ENCODE assay signal across 1 cellular context in the genomic region with DNA sequence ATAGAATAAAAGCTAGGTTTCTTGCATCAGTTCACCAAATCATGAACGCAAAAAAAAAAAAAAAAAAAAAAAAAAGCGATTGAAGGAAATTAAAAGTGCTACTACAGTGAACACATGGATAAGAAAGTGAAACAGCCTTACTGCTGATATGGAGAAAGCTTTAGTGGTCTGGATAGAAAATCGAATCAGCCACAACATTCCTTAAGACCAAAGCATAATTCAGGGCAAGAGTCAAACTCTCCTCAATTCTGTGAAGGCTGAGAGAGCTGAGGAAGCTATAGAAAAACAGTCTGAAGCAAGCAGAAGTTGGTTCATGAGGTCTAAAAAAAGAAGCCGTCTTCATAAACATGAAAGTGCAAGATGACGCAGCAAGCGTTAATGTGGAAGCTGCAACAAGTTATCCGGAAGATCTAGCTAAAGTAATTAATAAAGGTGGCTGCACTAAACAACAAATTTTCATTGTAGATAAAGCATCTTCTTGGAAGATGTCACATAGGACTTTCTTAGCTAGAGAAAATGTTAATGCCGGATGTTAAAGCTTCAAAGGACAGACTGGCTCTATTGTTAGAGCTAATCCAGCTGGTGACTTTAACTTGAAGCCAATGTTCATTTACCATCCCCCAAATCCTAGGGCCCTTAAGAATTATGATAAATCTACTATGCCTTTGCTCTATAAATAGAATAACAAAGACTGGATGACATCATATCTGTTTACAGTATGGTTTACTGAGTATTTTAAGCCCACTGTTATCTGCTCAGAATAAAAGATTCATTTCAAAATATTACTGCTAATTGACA.
TF ChIP-seq lines count a peak whose summit lies in the region.

No MANE protein-coding gene starts in this region.

TF ChIP-seq in GM12878, 131 proteins besides CTCF, POLR2A, EP300 and RAD21 (continued from another document):
- TF ChIP-seq, protein P1, sequence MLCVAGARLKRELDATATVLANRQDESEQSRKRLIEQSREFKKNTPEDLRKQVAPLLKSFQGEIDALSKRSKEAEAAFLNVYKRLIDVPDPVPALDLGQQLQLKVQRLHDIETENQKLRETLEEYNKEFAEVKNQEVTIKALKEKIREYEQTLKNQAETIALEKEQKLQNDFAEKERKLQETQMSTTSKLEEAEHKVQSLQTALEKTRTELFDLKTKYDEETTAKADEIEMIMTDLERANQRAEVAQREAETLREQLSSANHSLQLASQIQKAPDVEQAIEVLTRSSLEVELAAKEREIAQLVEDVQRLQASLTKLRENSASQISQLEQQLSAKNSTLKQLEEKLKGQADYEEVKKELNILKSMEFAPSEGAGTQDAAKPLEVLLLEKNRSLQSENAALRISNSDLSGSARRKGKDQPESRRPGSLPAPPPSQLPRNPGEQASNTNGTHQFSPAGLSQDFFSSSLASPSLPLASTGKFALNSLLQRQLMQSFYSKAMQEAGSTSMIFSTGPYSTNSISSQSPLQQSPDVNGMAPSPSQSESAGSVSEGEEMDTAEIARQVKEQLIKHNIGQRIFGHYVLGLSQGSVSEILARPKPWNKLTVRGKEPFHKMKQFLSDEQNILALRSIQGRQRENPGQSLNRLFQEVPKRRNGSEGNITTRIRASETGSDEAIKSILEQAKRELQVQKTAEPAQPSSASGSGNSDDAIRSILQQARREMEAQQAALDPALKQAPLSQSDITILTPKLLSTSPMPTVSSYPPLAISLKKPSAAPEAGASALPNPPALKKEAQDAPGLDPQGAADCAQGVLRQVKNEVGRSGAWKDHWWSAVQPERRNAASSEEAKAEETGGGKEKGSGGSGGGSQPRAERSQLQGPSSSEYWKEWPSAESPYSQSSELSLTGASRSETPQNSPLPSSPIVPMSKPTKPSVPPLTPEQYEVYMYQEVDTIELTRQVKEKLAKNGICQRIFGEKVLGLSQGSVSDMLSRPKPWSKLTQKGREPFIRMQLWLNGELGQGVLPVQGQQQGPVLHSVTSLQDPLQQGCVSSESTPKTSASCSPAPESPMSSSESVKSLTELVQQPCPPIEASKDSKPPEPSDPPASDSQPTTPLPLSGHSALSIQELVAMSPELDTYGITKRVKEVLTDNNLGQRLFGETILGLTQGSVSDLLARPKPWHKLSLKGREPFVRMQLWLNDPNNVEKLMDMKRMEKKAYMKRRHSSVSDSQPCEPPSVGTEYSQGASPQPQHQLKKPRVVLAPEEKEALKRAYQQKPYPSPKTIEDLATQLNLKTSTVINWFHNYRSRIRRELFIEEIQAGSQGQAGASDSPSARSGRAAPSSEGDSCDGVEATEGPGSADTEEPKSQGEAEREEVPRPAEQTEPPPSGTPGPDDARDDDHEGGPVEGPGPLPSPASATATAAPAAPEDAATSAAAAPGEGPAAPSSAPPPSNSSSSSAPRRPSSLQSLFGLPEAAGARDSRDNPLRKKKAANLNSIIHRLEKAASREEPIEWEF (IDR thresholded peaks at IDR 0.05; ENCODE audit: insufficient replicate concordance, low read depth, low read length) = no peak
- TF ChIP-seq ZNF384 (IDR thresholded peaks at IDR 0.05; ENCODE audit: borderline replicate concordance, low read depth, low read length) = peak; percentile 73
- TF ChIP-seq, protein P2, sequence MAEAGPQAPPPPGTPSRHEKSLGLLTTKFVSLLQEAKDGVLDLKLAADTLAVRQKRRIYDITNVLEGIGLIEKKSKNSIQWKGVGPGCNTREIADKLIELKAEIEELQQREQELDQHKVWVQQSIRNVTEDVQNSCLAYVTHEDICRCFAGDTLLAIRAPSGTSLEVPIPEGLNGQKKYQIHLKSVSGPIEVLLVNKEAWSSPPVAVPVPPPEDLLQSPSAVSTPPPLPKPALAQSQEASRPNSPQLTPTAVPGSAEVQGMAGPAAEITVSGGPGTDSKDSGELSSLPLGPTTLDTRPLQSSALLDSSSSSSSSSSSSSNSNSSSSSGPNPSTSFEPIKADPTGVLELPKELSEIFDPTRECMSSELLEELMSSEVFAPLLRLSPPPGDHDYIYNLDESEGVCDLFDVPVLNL (IDR thresholded peaks at IDR 0.05; ENCODE audit: low read depth, low read length) = no peak
- TF ChIP-seq ZNF24 (IDR thresholded peaks at IDR 0.05) = no peak
- TF ChIP-seq EED (IDR thresholded peaks at IDR 0.05; ENCODE audit: low read depth) = no peak
- no peak for TF ChIP-seq NFYA (IDR thresholded peaks at IDR 0.05; ENCODE audit: borderline replicate concordance, low read depth, low read length)
- no peak for TF ChIP-seq NR2F1 (conservative IDR thresholded peaks at IDR 0.05)
- TF ChIP-seq, protein P3, sequence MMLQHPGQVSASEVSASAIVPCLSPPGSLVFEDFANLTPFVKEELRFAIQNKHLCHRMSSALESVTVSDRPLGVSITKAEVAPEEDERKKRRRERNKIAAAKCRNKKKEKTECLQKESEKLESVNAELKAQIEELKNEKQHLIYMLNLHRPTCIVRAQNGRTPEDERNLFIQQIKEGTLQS (IDR thresholded peaks at IDR 0.05; ENCODE audit: borderline replicate concordance, extremely low read depth, low read depth, low read length) = no peak
- no peak for TF ChIP-seq BACH1 (IDR thresholded peaks at IDR 0.05; ENCODE audit: borderline replicate concordance)
- TF ChIP-seq NR2C2 (IDR thresholded peaks at IDR 0.05; ENCODE audit: borderline replicate concordance, control insufficient read depth, insufficient read length, low read depth) = no peak
- TF ChIP-seq BRCA1 (IDR thresholded peaks at IDR 0.05; ENCODE audit: low read depth, low read length) = no peak
- no peak for TF ChIP-seq ZNF207 (IDR thresholded peaks at IDR 0.05; ENCODE audit: borderline replicate concordance)
- TF ChIP-seq, protein P4, sequence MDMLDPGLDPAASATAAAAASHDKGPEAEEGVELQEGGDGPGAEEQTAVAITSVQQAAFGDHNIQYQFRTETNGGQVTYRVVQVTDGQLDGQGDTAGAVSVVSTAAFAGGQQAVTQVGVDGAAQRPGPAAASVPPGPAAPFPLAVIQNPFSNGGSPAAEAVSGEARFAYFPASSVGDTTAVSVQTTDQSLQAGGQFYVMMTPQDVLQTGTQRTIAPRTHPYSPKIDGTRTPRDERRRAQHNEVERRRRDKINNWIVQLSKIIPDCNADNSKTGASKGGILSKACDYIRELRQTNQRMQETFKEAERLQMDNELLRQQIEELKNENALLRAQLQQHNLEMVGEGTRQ (IDR thresholded peaks at IDR 0.05; ENCODE audit: borderline replicate concordance, low read depth, low read length) = no peak
- no peak for TF ChIP-seq CBX5 (IDR thresholded peaks at IDR 0.05; ENCODE audit: low read depth)
- TF ChIP-seq GABPA (IDR thresholded peaks at IDR 0.05; ENCODE audit: low read depth) = no peak
- TF ChIP-seq MTA2 (IDR thresholded peaks at IDR 0.05; ENCODE audit: low read depth) = peak; percentile 35; the same call in 1 of the 2 replicates
- TF ChIP-seq, protein P5, sequence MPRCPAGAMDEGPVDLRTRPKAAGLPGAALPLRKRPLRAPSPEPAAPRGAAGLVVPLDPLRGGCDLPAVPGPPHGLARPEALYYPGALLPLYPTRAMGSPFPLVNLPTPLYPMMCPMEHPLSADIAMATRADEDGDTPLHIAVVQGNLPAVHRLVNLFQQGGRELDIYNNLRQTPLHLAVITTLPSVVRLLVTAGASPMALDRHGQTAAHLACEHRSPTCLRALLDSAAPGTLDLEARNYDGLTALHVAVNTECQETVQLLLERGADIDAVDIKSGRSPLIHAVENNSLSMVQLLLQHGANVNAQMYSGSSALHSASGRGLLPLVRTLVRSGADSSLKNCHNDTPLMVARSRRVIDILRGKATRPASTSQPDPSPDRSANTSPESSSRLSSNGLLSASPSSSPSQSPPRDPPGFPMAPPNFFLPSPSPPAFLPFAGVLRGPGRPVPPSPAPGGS (IDR thresholded peaks at IDR 0.05; ENCODE audit: borderline replicate concordance, insufficient read depth, low read depth, low read length, poor library complexity, severe bottlenecking) = no peak
- TF ChIP-seq ZNF217 (IDR thresholded peaks at IDR 0.05) = no peak
- TF ChIP-seq EZH2 (IDR thresholded peaks at IDR 0.05; ENCODE audit: borderline replicate concordance, control insufficient read depth, low read depth, low read length) = no peak
- no peak for TF ChIP-seq CHD2 (IDR thresholded peaks at IDR 0.05; ENCODE audit: borderline replicate concordance, low read depth, low read length)
- TF ChIP-seq RCOR1 (conservative IDR thresholded peaks at IDR 0.05; ENCODE audit: low read depth, low read length) = no peak
- no peak for TF ChIP-seq POU2F2 (IDR thresholded peaks at IDR 0.05; ENCODE audit: borderline replicate concordance, low read depth, low read length)
- TF ChIP-seq, protein P6, sequence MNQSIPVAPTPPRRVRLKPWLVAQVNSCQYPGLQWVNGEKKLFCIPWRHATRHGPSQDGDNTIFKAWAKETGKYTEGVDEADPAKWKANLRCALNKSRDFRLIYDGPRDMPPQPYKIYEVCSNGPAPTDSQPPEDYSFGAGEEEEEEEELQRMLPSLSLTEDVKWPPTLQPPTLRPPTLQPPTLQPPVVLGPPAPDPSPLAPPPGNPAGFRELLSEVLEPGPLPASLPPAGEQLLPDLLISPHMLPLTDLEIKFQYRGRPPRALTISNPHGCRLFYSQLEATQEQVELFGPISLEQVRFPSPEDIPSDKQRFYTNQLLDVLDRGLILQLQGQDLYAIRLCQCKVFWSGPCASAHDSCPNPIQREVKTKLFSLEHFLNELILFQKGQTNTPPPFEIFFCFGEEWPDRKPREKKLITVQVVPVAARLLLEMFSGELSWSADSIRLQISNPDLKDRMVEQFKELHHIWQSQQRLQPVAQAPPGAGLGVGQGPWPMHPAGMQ (IDR thresholded peaks at IDR 0.05; ENCODE audit: borderline replicate concordance) = no peak
- TF ChIP-seq, protein P7, sequence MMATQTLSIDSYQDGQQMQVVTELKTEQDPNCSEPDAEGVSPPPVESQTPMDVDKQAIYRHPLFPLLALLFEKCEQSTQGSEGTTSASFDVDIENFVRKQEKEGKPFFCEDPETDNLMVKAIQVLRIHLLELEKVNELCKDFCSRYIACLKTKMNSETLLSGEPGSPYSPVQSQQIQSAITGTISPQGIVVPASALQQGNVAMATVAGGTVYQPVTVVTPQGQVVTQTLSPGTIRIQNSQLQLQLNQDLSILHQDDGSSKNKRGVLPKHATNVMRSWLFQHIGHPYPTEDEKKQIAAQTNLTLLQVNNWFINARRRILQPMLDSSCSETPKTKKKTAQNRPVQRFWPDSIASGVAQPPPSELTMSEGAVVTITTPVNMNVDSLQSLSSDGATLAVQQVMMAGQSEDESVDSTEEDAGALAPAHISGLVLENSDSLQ (IDR thresholded peaks at IDR 0.05) = no peak
- no peak for TF ChIP-seq ZSCAN29 (IDR thresholded peaks at IDR 0.05)
- no peak for TF ChIP-seq MEF2B (IDR thresholded peaks at IDR 0.05; ENCODE audit: partially characterized antibody, poor library complexity, severe bottlenecking)
- no peak for TF ChIP-seq STAT1 (conservative IDR thresholded peaks at IDR 0.05)
- no peak for TF ChIP-seq SMARCA5 (IDR thresholded peaks at IDR 0.05)
- TF ChIP-seq SP1 (IDR thresholded peaks at IDR 0.05; ENCODE audit: low read depth, low read length) = no peak
- TF ChIP-seq SUZ12 (IDR thresholded peaks at IDR 0.05; ENCODE audit: unreplicated experiment) = no peak
